In genomic region chr13:109227344-109227940, GRCh38 we compare ENCODE assay signal across 22 cellular contexts.
DNase-seq lines count a peak whose midpoint lies in the region; ATAC-seq, FAIRE-seq and TF ChIP-seq lines count a peak whose summit lies in the region.
"Had no signal": no experiment of that assay in that cellular context is flagged by ENCODE, and none has a peak within 500 bp of the region (broad histone marks: within the 10 kb centered on the region; RNA-seq: fewer than 3 reads in every experiment).

No MANE protein-coding gene starts in this region.

- H3K36me3 ChIP-seq in astrocyte (ENCODE audit: insufficient read depth, low read length): no peaks in the 10 kb centered on the region
- no peaks in the 10 kb centered on the region for H3K36me3 ChIP-seq in MG63

- peak overlapping the region; percentile 36 for H3K4me3 Mint-ChIP-seq in astrocyte (ENCODE audit: unreplicated experiment)
- H3K4me3 Mint-ChIP-seq in neural crest cell: no peak overlapping the region
- H3K4me3 Mint-ChIP-seq in Calu3 (ENCODE audit: low read depth, unreplicated experiment): no peak overlapping the region
- H3K4me3 Mint-ChIP-seq: CD4-positive, alpha-beta memory T cell had no signal

- H3K27ac Mint-ChIP-seq in astrocyte (ENCODE audit: unreplicated experiment): no peak overlapping the region
- H3K27ac Mint-ChIP-seq in neural crest cell (ENCODE audit: unreplicated experiment): peak overlapping the region; percentile 27
- no peak overlapping the region for H3K27ac Mint-ChIP-seq in Calu3 (ENCODE audit: unreplicated experiment)
- H3K27ac Mint-ChIP-seq: CD4-positive, alpha-beta memory T cell had no signal

- no peak overlapping the region for H3K9ac ChIP-seq in astrocyte (ENCODE audit: low read length)
- H3K9ac ChIP-seq: GM23248 had no signal

- no peak overlapping the region for H2AFZ ChIP-seq in astrocyte (ENCODE audit: low read depth, low read length)
- H2AFZ ChIP-seq: GM23248 had no signal

- CTCF ChIA-PET in Calu3 (lab: Charles Lee): no interaction called here

- DNase-seq in Right ventricle myocardium superior (no peak), cardiac septum (ENCODE audit: low spot score) (no peak), astrocyte (ENCODE audit: low read depth) (no peak), right cardiac atrium (no peak), neural crest cell (ENCODE audit: low read depth, low spot score) (no peak), Calu3 (no peak), MG63 (no peak)
- DNase-seq: 8988T, ACHN, AML-193, C1 segment of cervical spinal cord, COR-L47, DMS153, DND-41, H7, HCEC 1CT had no signal

- H3K27me3 Mint-ChIP-seq in astrocyte (ENCODE audit: low read depth, unreplicated experiment) (no peaks in the 10 kb centered on the region), neural crest cell (ENCODE audit: low read depth) (no peaks in the 10 kb centered on the region), Calu3 (ENCODE audit: unreplicated experiment) (no peaks in the 10 kb centered on the region)

- FAIRE-seq in astrocyte (lab: Jason Lieb, UNC): no peak
- FAIRE-seq: A549, G401.6, GM12892, H1 had no signal

- 64% methylated on average over 5 of the region's 5 CpGs for WGBS in right cardiac atrium

- H3K4me1 ChIP-seq in astrocyte (ENCODE audit: insufficient read depth, low read length) (no peaks in the 10 kb centered on the region), right cardiac atrium (ENCODE audit: control insufficient read depth, insufficient read depth, low read length) (no peaks in the 10 kb centered on the region)
- H3K4me1 ChIP-seq: A549 had no signal

- intact Hi-C loops in Right ventricle myocardium superior (cut with DNase I): no loop called here
- intact Hi-C loops in cardiac septum (cut with DNase I): no loop called here
- intact Hi-C loops in right cardiac atrium (cut with DNase I): no loop called here
- intact Hi-C loops in Calu3 (cut with micrococcal nuclease; ENCODE audit: unreplicated experiment): no loop called here

- no peak overlapping the region for H3K4me2 ChIP-seq in astrocyte (ENCODE audit: low read length)
- H3K4me2 ChIP-seq: A549 had no signal

- H3K4me1 Mint-ChIP-seq in astrocyte (ENCODE audit: low read depth, unreplicated experiment) (peaks cover 18% of the 10 kb centered on the region), neural crest cell (peaks cover 6% of the 10 kb centered on the region), Calu3 (ENCODE audit: low read depth, unreplicated experiment) (no peaks in the 10 kb centered on the region)
- H3K4me1 Mint-ChIP-seq: CD4-positive, alpha-beta memory T cell had no signal

- H3K36me3 Mint-ChIP-seq in astrocyte (ENCODE audit: low read depth, unreplicated experiment) (peaks cover 7% of the 10 kb centered on the region), neural crest cell (ENCODE audit: low read depth) (peaks cover 11% of the 10 kb centered on the region), Calu3 (ENCODE audit: insufficient read depth, unreplicated experiment) (no peaks in the 10 kb centered on the region)
- H3K36me3 Mint-ChIP-seq: CD4-positive, alpha-beta memory T cell had no signal

- H3K9me3 ChIP-seq in astrocyte (ENCODE audit: insufficient read depth, low read depth, low read length) (peaks cover 7% of the 10 kb centered on the region), right cardiac atrium (ENCODE audit: control insufficient read depth, low read length) (no peaks in the 10 kb centered on the region), MG63 (no peaks in the 10 kb centered on the region)

- H4K20me1 ChIP-seq in astrocyte (ENCODE audit: insufficient read depth, low read length): no peaks in the 10 kb centered on the region

- no TSS peak for BruUV-seq in Calu3 (replicated peaks; lab: Mats Ljungman, UMichigan)

- ATAC-seq in Right ventricle myocardium superior (ENCODE audit: poor library complexity) (peak; percentile 38), right cardiac atrium (no peak)
- ATAC-seq: A549 had no signal

- H3K9me3 Mint-ChIP-seq in astrocyte (ENCODE audit: unreplicated experiment): peaks cover 28% of the 10 kb centered on the region
- H3K9me3 Mint-ChIP-seq in neural crest cell: peaks cover 23% of the 10 kb centered on the region
- no peaks in the 10 kb centered on the region for H3K9me3 Mint-ChIP-seq in Calu3 (ENCODE audit: low read depth, unreplicated experiment)

- H3K27ac ChIP-seq in astrocyte (ENCODE audit: low read depth, low read length): no peak overlapping the region
- H3K27ac ChIP-seq in right cardiac atrium (ENCODE audit: low read length): peak overlapping the region; percentile 42
- H3K27ac ChIP-seq: A549, GM23248 had no signal

- H3K79me2 ChIP-seq in astrocyte (ENCODE audit: insufficient read depth, low read length): no peaks in the 10 kb centered on the region

- TF ChIP-seq CTCF in astrocyte (IDR thresholded peaks at IDR 0.05; ENCODE audit: insufficient read depth, low read depth, low read length): no peak
- TF ChIP-seq CTCF in neural crest cell (conservative IDR thresholded peaks at IDR 0.05): no peak
- no peak for TF ChIP-seq CTCF in Calu3 (IDR thresholded peaks at IDR 0.05; ENCODE audit: unreplicated experiment)

- H3K27me3 ChIP-seq in astrocyte (ENCODE audit: insufficient read depth, low read length) (no peaks in the 10 kb centered on the region), right cardiac atrium (ENCODE audit: control insufficient read depth, insufficient read depth) (no peaks in the 10 kb centered on the region), MG63 (no peaks in the 10 kb centered on the region)

- H3K4me3 ChIP-seq in astrocyte (ENCODE audit: insufficient read depth, low read depth, low read length) (no peak overlapping the region), right cardiac atrium (ENCODE audit: low read length) (no peak overlapping the region), MG63 (no peak overlapping the region)
- H3K4me3 ChIP-seq: A549, GM23248 had no signal
